Comparison of ENCODE assay signal across 8 cellular contexts in genomic region chr15:24955549-24955929, GRCh38. TPM values are rescaled to one million over a fixed set of nuclear protein-coding genes. Genes with fewer than 3 reads are reported as not detected.
DNase-seq lines count a peak whose midpoint lies in the region; ATAC-seq and TF ChIP-seq lines count a peak whose summit lies in the region.

No MANE protein-coding gene starts in this region.

- POLR2A ChIA-PET in activated naive CD8-positive, alpha-beta T cell treated with anti-CD3 and anti-CD28 coated beads, Interleukin-2, amount 10 ng/mL, durations not matched to agents 7 days and 5 days (lab: Charles Lee): interaction anchor here (0.7 to 1.3 kb wide), 3 partner anchors 37 to 484 kb away, joined by 3 to 5 read pairs (median 4); partner anchors contain the start of gene UBE3A

- no peak for ATAC-seq in activated naive CD8-positive, alpha-beta T cell treated with anti-CD3 and anti-CD28 coated beads, Interleukin-2, amount 10 ng/mL, durations not matched to agents 7 days and 5 days (ENCODE audit: low read depth)
- ATAC-seq in GM19035 (IDR thresholded peaks at IDR 0.05; ENCODE audit: unreplicated experiment): no peak

- in situ Hi-C loops in HAP-1 (cut with MboI; ENCODE audit: low sequenced_read_pairs): no loop called here

- H3K36me3 Mint-ChIP-seq in activated naive CD8-positive, alpha-beta T cell treated with anti-CD3 and anti-CD28 coated beads, Interleukin-2, amount 10 ng/mL, durations not matched to agents 7 days and 5 days: peaks cover 11% of the 10 kb centered on the region

- H2AFZ ChIP-seq in OCI-LY1 (ENCODE audit: low read length): no peak overlapping the region

- peaks cover 6% of the 10 kb centered on the region for H3K4me1 ChIP-seq in OCI-LY1 (ENCODE audit: insufficient read depth, low read length, severe bottlenecking)
- H3K4me1 ChIP-seq in HAP-1: no peaks in the 10 kb centered on the region

- peaks cover 2% of the 10 kb centered on the region for H3K27me3 Mint-ChIP-seq in activated naive CD8-positive, alpha-beta T cell treated with anti-CD3 and anti-CD28 coated beads, Interleukin-2, amount 10 ng/mL, durations not matched to agents 7 days and 5 days

- H3K9me3 Mint-ChIP-seq in activated naive CD8-positive, alpha-beta T cell treated with anti-CD3 and anti-CD28 coated beads, Interleukin-2, amount 10 ng/mL, durations not matched to agents 7 days and 5 days: peaks cover 4% of the 10 kb centered on the region

- peak overlapping the region; percentile 92 for H3K4me3 Mint-ChIP-seq in activated naive CD8-positive, alpha-beta T cell treated with anti-CD3 and anti-CD28 coated beads, Interleukin-2, amount 10 ng/mL, durations not matched to agents 7 days and 5 days

- H3K9me3 ChIP-seq in OCI-LY1 (ENCODE audit: low read length) (no peaks in the 10 kb centered on the region), HAP-1 (no peaks in the 10 kb centered on the region; the same call in 1 of the 2 replicates)

- no peaks in the 10 kb centered on the region for H4K20me1 ChIP-seq in OCI-LY1 (ENCODE audit: insufficient read depth, low read length)

- peak overlapping the region; percentile 78 for H3K9ac ChIP-seq in OCI-LY1 (ENCODE audit: low read length)

- H3K27me3 ChIP-seq in OCI-LY1 (ENCODE audit: insufficient read depth, low read length) (no peaks in the 10 kb centered on the region), HAP-1 (ENCODE audit: low read depth) (no peaks in the 10 kb centered on the region)

- H3K36me3 ChIP-seq in OCI-LY1 (ENCODE audit: insufficient read depth, low read length): no peaks in the 10 kb centered on the region; the same call in 1 of the 2 replicates
- H3K36me3 ChIP-seq in HAP-1 (replicated peaks): no peaks in the 10 kb centered on the region

- H3K4me2 ChIP-seq in OCI-LY1 (ENCODE audit: low read length): peak overlapping the region; percentile 72

- peaks cover 5% of the 10 kb centered on the region for H3K4me1 Mint-ChIP-seq in activated naive CD8-positive, alpha-beta T cell treated with anti-CD3 and anti-CD28 coated beads, Interleukin-2, amount 10 ng/mL, durations not matched to agents 7 days and 5 days

- H3F3A ChIP-seq in OCI-LY1 (ENCODE audit: insufficient read depth, low read length): no peaks in the 10 kb centered on the region

- H3K9me2 ChIP-seq in OCI-LY1 (ENCODE audit: low read depth, low read length): no peaks in the 10 kb centered on the region

- peak overlapping the region; percentile 94 for H3K27ac Mint-ChIP-seq in activated naive CD8-positive, alpha-beta T cell treated with anti-CD3 and anti-CD28 coated beads, Interleukin-2, amount 10 ng/mL, durations not matched to agents 7 days and 5 days

- H3K79me2 ChIP-seq in OCI-LY1 (ENCODE audit: insufficient read depth, low read length): peaks cover 18% of the 10 kb centered on the region

- TF ChIP-seq CTCF in AG10803 (conservative IDR thresholded peaks at IDR 0.05; ENCODE audit: low read length) (no peak), OCI-LY1 (IDR thresholded peaks at IDR 0.05; ENCODE audit: low read length) (no peak)

- peak overlapping the region; percentile 87 for H3K27ac ChIP-seq in OCI-LY1 (ENCODE audit: low read depth, low read length, poor library complexity, severe bottlenecking)

- no peak for DNase-seq in AG10803 (ENCODE audit: low read depth)
- DNase-seq in activated naive CD8-positive, alpha-beta T cell treated with anti-CD3 and anti-CD28 coated beads, Interleukin-2, amount 10 ng/mL, durations not matched to agents 7 days and 5 days: peak; percentile 45
- peak; percentile 4 for DNase-seq in stimulated activated CD4-positive, alpha-beta T cell treated with anti-CD3 and anti-CD28 coated beads, Interleukin-1b, Interleukin-23, amount 100 ng/mL, for 48 hours
- no peak for DNase-seq in HAP-1 (ENCODE audit: low spot score in 2 of 2)
- no peak for DNase-seq in NCI-H1092 (lab: John Stamatoyannopoulos, UW)

- peak overlapping the region; percentile 91 for H3K4me3 ChIP-seq in AG10803 (ENCODE audit: low read length)
- peak overlapping the region; percentile 89 for H3K4me3 ChIP-seq in OCI-LY1 (ENCODE audit: low read depth, low read length, poor library complexity, severe bottlenecking)
- peak overlapping the region; percentile 77 for H3K4me3 ChIP-seq in iPS-11a (ENCODE audit: low read depth, low read length)
- no peak overlapping the region for H3K4me3 ChIP-seq in HAP-1

RNA-seq across cellular contexts. Expression of gene SNRPN, which starts 0.8 kb away (rescaled TPM):
- 10 to 100 TPM; 80.9 to 89.7 TPM for total RNA-seq in activated naive CD8-positive, alpha-beta T cell treated with anti-CD3 and anti-CD28 coated beads, Interleukin-2, amount 10 ng/mL, durations not matched to agents 7 days and 5 days

RNA-seq across cellular contexts. Expression of gene SNURF, which starts 0.8 kb away (rescaled TPM):
- total RNA-seq in activated naive CD8-positive, alpha-beta T cell treated with anti-CD3 and anti-CD28 coated beads, Interleukin-2, amount 10 ng/mL, durations not matched to agents 7 days and 5 days: 10 to 100 TPM; 21.6 to 27.3 TPM

Comparison
In these comparisons a context has a peak if more than half of its experiments do, and no peak if none do; other contexts are left out.
1. DNase-seq: peak in activated naive CD8-positive, alpha-beta T cell treated with anti-CD3 and anti-CD28 coated beads, Interleukin-2, amount 10 ng/mL, durations not matched to agents 7 days and 5 days (single experiment) and stimulated activated CD4-positive, alpha-beta T cell treated with anti-CD3 and anti-CD28 coated beads, Interleukin-1b, Interleukin-23, amount 100 ng/mL, for 48 hours (single experiment); none in AG10803 (single experiment), HAP-1 (0 of 2) and NCI-H1092 (single experiment).